22 cellular contexts compared by ENCODE assay signal in the genomic region with DNA sequence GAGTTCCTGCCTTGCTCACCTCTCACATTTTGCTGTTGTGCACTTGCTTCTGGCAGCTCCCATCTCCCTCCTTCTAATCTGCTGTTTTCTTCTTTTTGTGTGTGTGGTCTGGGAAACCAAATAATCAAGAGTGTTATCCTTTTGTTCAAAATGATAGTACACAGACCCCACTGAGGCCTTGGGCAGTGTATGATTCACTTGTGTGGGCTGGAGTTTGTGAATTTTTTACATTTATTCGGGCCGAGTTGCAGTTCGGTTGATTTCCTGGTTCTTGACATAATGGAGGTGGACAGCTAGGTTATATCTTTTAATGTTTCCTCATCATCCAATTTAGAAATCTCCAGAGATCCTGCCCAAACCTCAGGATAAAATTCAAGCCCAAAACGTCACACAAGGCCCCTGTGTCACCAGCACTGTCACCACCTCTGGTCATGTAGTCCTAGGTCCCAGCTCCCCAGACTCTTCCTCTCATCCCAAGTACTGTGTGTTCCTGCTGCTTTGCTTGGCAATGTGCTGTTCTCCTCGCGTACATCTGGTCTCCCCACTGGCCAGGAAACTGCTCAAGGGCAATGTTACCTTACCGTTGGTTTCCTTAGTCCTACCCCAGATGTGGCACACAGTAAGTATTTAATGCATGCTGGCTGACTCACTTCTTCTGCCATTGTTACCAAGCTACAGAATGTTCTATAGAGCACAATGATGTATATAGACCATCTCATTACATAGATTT. TPM values are rescaled to one million over a fixed set of nuclear protein-coding genes. Genes with fewer than 3 reads are reported as not detected.
DNase-seq lines count a peak whose midpoint lies in the region; ATAC-seq, FAIRE-seq and TF ChIP-seq lines count a peak whose summit lies in the region.
"Had no signal": no experiment of that assay in that cellular context is flagged by ENCODE, and none has a peak within 500 bp of the region (broad histone marks: within the 10 kb centered on the region; RNA-seq: fewer than 3 reads in every experiment).

No MANE protein-coding gene starts in this region.

- no peak overlapping the region for H3K9ac ChIP-seq in astrocyte (ENCODE audit: low read length)
- H3K9ac ChIP-seq: BLaER1 treated with 17β-estradiol and CSF1 and Interleukin-3, amounts not matched to agents 10 nM and 100 nM had no signal

- H3K79me2 ChIP-seq in astrocyte (ENCODE audit: insufficient read depth, low read length): no peaks in the 10 kb centered on the region

- H3K4me3 Mint-ChIP-seq in astrocyte (ENCODE audit: unreplicated experiment) (no peak overlapping the region), chondrocyte (ENCODE audit: unreplicated experiment) (no peak overlapping the region)
- H3K4me3 Mint-ChIP-seq in stimulated activated effector memory CD8-positive, alpha-beta T cell treated with anti-CD3 and anti-CD28 coated beads, Interleukin-12 subunit alpha, Interleukin-12 subunit beta, amount 100 ng/mL, for 72 hours: peak overlapping the region; percentile 34
- H3K4me3 Mint-ChIP-seq: activated naive CD4-positive, alpha-beta T cell treated with anti-CD3 and anti-CD28 coated beads, Interleukin-2, amount 10 ng/mL, durations not matched to agents 7 days and 5 days had no signal

- no peak overlapping the region for H3K27ac Mint-ChIP-seq in astrocyte (ENCODE audit: unreplicated experiment)
- peak overlapping the region; percentile 15 for H3K27ac Mint-ChIP-seq in stimulated activated effector memory CD8-positive, alpha-beta T cell treated with anti-CD3 and anti-CD28 coated beads, Interleukin-12 subunit alpha, Interleukin-12 subunit beta, amount 100 ng/mL, for 72 hours
- H3K27ac Mint-ChIP-seq in chondrocyte (ENCODE audit: unreplicated experiment): no peak overlapping the region
- H3K27ac Mint-ChIP-seq: activated naive CD4-positive, alpha-beta T cell treated with anti-CD3 and anti-CD28 coated beads, Interleukin-2, amount 10 ng/mL, durations not matched to agents 7 days and 5 days; progenitor cell of endocrine pancreas had no signal

- peaks cover 9% of the 10 kb centered on the region for H3K4me1 Mint-ChIP-seq in astrocyte (ENCODE audit: low read depth, unreplicated experiment)
- H3K4me1 Mint-ChIP-seq in stimulated activated effector memory CD8-positive, alpha-beta T cell treated with anti-CD3 and anti-CD28 coated beads, Interleukin-12 subunit alpha, Interleukin-12 subunit beta, amount 100 ng/mL, for 72 hours: peaks cover 41% of the 10 kb centered on the region
- peaks cover 28% of the 10 kb centered on the region for H3K4me1 Mint-ChIP-seq in chondrocyte (ENCODE audit: low read depth)

- no peaks in the 10 kb centered on the region for H3K36me3 Mint-ChIP-seq in astrocyte (ENCODE audit: low read depth, unreplicated experiment)
- no peaks in the 10 kb centered on the region for H3K36me3 Mint-ChIP-seq in stimulated activated effector memory CD8-positive, alpha-beta T cell treated with anti-CD3 and anti-CD28 coated beads, Interleukin-12 subunit alpha, Interleukin-12 subunit beta, amount 100 ng/mL, for 72 hours
- H3K36me3 Mint-ChIP-seq in chondrocyte (ENCODE audit: low read depth): no peaks in the 10 kb centered on the region

- H3K27ac ChIP-seq in astrocyte (ENCODE audit: low read depth, low read length) (peak overlapping the region; percentile 8), foreskin keratinocyte (no peak overlapping the region)
- H3K27ac ChIP-seq: BLaER1 treated with 17β-estradiol and CSF1 and Interleukin-3, amounts not matched to agents 10 nM and 100 nM; cardiac muscle cell; left ventricle myocardium inferior had no signal

- H3K27me3 ChIP-seq in astrocyte (ENCODE audit: insufficient read depth, low read length) (no peaks in the 10 kb centered on the region), foreskin keratinocyte (no peaks in the 10 kb centered on the region)
- H3K27me3 ChIP-seq: BLaER1 treated with 17β-estradiol and CSF1 and Interleukin-3, amounts not matched to agents 10 nM and 100 nM; cardiac muscle cell had no signal

- H3K4me1 ChIP-seq in astrocyte (ENCODE audit: insufficient read depth, low read length): peaks cover 11% of the 10 kb centered on the region
- peaks cover 7% of the 10 kb centered on the region for H3K4me1 ChIP-seq in foreskin keratinocyte
- H3K4me1 ChIP-seq: left ventricle myocardium inferior had no signal

- no peaks in the 10 kb centered on the region for H4K20me1 ChIP-seq in astrocyte (ENCODE audit: insufficient read depth, low read length)
- H4K20me1 ChIP-seq: BLaER1 treated with 17β-estradiol and CSF1 and Interleukin-3, amounts not matched to agents 10 nM and 100 nM had no signal

- TF ChIP-seq CTCF in astrocyte (IDR thresholded peaks at IDR 0.05; ENCODE audit: insufficient read depth, low read depth, low read length) (no peak), foreskin keratinocyte (conservative IDR thresholded peaks at IDR 0.05) (no peak), chondrocyte (IDR thresholded peaks at IDR 0.05) (no peak)

- peaks cover 1% of the 10 kb centered on the region for H3K9me3 Mint-ChIP-seq in astrocyte (ENCODE audit: unreplicated experiment)
- no peaks in the 10 kb centered on the region for H3K9me3 Mint-ChIP-seq in stimulated activated effector memory CD8-positive, alpha-beta T cell treated with anti-CD3 and anti-CD28 coated beads, Interleukin-12 subunit alpha, Interleukin-12 subunit beta, amount 100 ng/mL, for 72 hours
- H3K9me3 Mint-ChIP-seq in chondrocyte (ENCODE audit: low read depth): no peaks in the 10 kb centered on the region
- H3K9me3 Mint-ChIP-seq: activated naive CD4-positive, alpha-beta T cell treated with anti-CD3 and anti-CD28 coated beads, Interleukin-2, amount 10 ng/mL, durations not matched to agents 7 days and 5 days had no signal

- H3K36me3 ChIP-seq in astrocyte (ENCODE audit: insufficient read depth, low read length): no peaks in the 10 kb centered on the region
- H3K36me3 ChIP-seq: BLaER1 treated with 17β-estradiol and CSF1 and Interleukin-3, amounts not matched to agents 10 nM and 100 nM; cardiac muscle cell; left ventricle myocardium inferior had no signal

- peak; percentile 26 for DNase-seq in HT1080 (ENCODE audit: low read depth)
- DNase-seq in astrocyte (ENCODE audit: low read depth): peak; percentile 39
- DNase-seq in foreskin keratinocyte: peak; percentile 10 to 68
- no peak for DNase-seq in stimulated activated effector memory CD8-positive, alpha-beta T cell treated with anti-CD3 and anti-CD28 coated beads, Interleukin-12 subunit alpha, Interleukin-12 subunit beta, amount 100 ng/mL, for 72 hours (ENCODE audit: low spot score in 2 of 2)
- DNase-seq in chondrocyte (ENCODE audit: low spot score): no peak
- no peak for DNase-seq in CD1c-positive myeloid dendritic cell (ENCODE audit: extremely low spot score)
- DNase-seq: activated CD4-positive, alpha-beta T cell treated with anti-CD3 and anti-CD28 coated beads for 4 hours; activated naive CD4-positive, alpha-beta T cell treated with anti-CD3 and anti-CD28 coated beads, Interleukin-2, amount 10 ng/mL, durations not matched to agents 7 days and 5 days; DMS79; effector memory CD4-positive, alpha-beta T cell; left ventricle myocardium inferior; NCI-H1694 treated with DMSO at 0.1 percent for 48 hours; NCI-H510A treated with DMSO at 0.1 percent for 48 hours; SIG-M5; stimulated activated naive CD8-positive, alpha-beta T cell treated with anti-CD3 and anti-CD28 coated beads, Interleukin-15, Interleukin-2, amounts not matched to agents 100 U/mL and 50 U/mL, for 24 hours; T-helper 9 cell had no signal

- H2AFZ ChIP-seq in astrocyte (ENCODE audit: low read depth, low read length): peak overlapping the region; percentile 37

- H3K9me3 ChIP-seq in astrocyte (ENCODE audit: insufficient read depth, low read depth, low read length): no peaks in the 10 kb centered on the region
- H3K9me3 ChIP-seq: BLaER1 treated with 17β-estradiol and CSF1 and Interleukin-3, amounts not matched to agents 10 nM and 100 nM; left ventricle myocardium inferior had no signal

- ATAC-seq in foreskin keratinocyte (peak; percentile 62), HG03460 (IDR thresholded peaks at IDR 0.05; ENCODE audit: unreplicated experiment) (no peak), HG03354 (IDR thresholded peaks at IDR 0.05; ENCODE audit: poor library complexity, severe bottlenecking, unreplicated experiment) (no peak)
- ATAC-seq in stimulated activated effector memory CD8-positive, alpha-beta T cell treated with anti-CD3 and anti-CD28 coated beads, Interleukin-12 subunit alpha, Interleukin-12 subunit beta, amount 100 ng/mL, for 72 hours: peak; percentile 83
- ATAC-seq: stimulated activated naive CD8-positive, alpha-beta T cell treated with anti-CD3 and anti-CD28 coated beads, Interleukin-15, Interleukin-2, amounts not matched to agents 100 U/mL and 50 U/mL, for 24 hours had no signal

- H3K27me3 Mint-ChIP-seq in astrocyte (ENCODE audit: low read depth, unreplicated experiment): no peaks in the 10 kb centered on the region
- no peaks in the 10 kb centered on the region for H3K27me3 Mint-ChIP-seq in chondrocyte (ENCODE audit: low read depth)
- H3K27me3 Mint-ChIP-seq: activated naive CD4-positive, alpha-beta T cell treated with anti-CD3 and anti-CD28 coated beads, Interleukin-2, amount 10 ng/mL, durations not matched to agents 7 days and 5 days; progenitor cell of endocrine pancreas had no signal

- H3K4me2 ChIP-seq in astrocyte (ENCODE audit: low read length): peak overlapping the region; percentile 63

- no peak overlapping the region for H3K4me3 ChIP-seq in astrocyte (ENCODE audit: insufficient read depth, low read depth, low read length)
- H3K4me3 ChIP-seq: BLaER1 treated with 17β-estradiol and CSF1 and Interleukin-3, amounts not matched to agents 10 nM and 100 nM; cardiac muscle cell; left ventricle myocardium inferior had no signal

- no peak for FAIRE-seq in astrocyte (lab: Jason Lieb, UNC)
- FAIRE-seq: frontal cortex had no signal

RNA-seq across cellular contexts. Expression of gene PHACTR2, which starts 55.7 kb away (rescaled TPM):
- total RNA-seq in HT1080 (2014; rRNA removed; shearing (Covaris generic)): 32.2 and 38.5 TPM in 2 replicates
- 17.3 and 20.1 TPM in 2 replicates for polyA plus RNA-seq in HT1080 (2015; cell fraction: cytosol; rRNA removed)
- 11.1 and 14.6 TPM in 2 replicates for polyA plus RNA-seq in HT1080 (2015; cell fraction: nucleus; rRNA removed)
- total RNA-seq in astrocyte (32.7 and 44.7 TPM in 2 replicates), foreskin keratinocyte (40.4 and 45.2 TPM in 2 replicates), chondrocyte (104 to 255 TPM (median 110 TPM) in 3 replicates)
- polyA plus RNA-seq in foreskin keratinocyte: 2.8 and 3.3 TPM in 2 replicates

Comparison
In these comparisons a context has a peak if more than half of its experiments do, and no peak if none do; other contexts are left out.
1. DNase-seq: peak in HT1080 (single experiment), astrocyte (single experiment) and foreskin keratinocyte (2 of 2); none in stimulated activated effector memory CD8-positive, alpha-beta T cell treated with anti-CD3 and anti-CD28 coated beads, Interleukin-12 subunit alpha, Interleukin-12 subunit beta, amount 100 ng/mL, for 72 hours (0 of 2), chondrocyte (single experiment) and CD1c-positive myeloid dendritic cell (single experiment).
2. ATAC-seq: peak in foreskin keratinocyte (single experiment) and stimulated activated effector memory CD8-positive, alpha-beta T cell treated with anti-CD3 and anti-CD28 coated beads, Interleukin-12 subunit alpha, Interleukin-12 subunit beta, amount 100 ng/mL, for 72 hours (single experiment); none in HG03460 (single experiment) and HG03354 (single experiment).